Comparison of ENCODE assay signal across 19 cellular contexts in genomic region chr5:151186538-151186937, GRCh38. TPM values are rescaled to one million over a fixed set of nuclear protein-coding genes. Genes with fewer than 3 reads are reported as not detected.
DNase-seq lines count a peak whose midpoint lies in the region; ATAC-seq, FAIRE-seq and TF ChIP-seq lines count a peak whose summit lies in the region.
"Had no signal": no experiment of that assay in that cellular context is flagged by ENCODE, and none has a peak within 500 bp of the region (broad histone marks: within the 10 kb centered on the region; RNA-seq: fewer than 3 reads in every experiment).

No MANE protein-coding gene starts in this region.

- no peak overlapping the region for H3K4me3 ChIP-seq in esophagus muscularis mucosa
- no peak overlapping the region for H3K4me3 ChIP-seq in lower leg skin (ENCODE audit: low read depth, poor library complexity, severe bottlenecking)
- H3K4me3 ChIP-seq: A549 had no signal

- no peak for ATAC-seq in T-cell (replicated peaks in 1 of 4)
- ATAC-seq: A549, PC-3 had no signal

- no peak for FAIRE-seq in D721Med (lab: Jason Lieb, UNC)
- FAIRE-seq: A549, H54 had no signal

- peaks cover 41 to 83% (median 62%) of the 10 kb centered on the region in 4 donors for H3K36me3 ChIP-seq in esophagus muscularis mucosa

- no peak overlapping the region for H3K27ac ChIP-seq in esophagus muscularis mucosa (replicated peaks in 1 of 4)
- H3K27ac ChIP-seq: A549 had no signal

- H3K27me3 Mint-ChIP-seq in activated naive CD8-positive, alpha-beta T cell = no peaks in the 10 kb centered on the region
- no peaks in the 10 kb centered on the region for H3K27me3 Mint-ChIP-seq in activated naive CD8-positive, alpha-beta T cell treated with anti-CD3 and anti-CD28 coated beads for 36 hours
- no peaks in the 10 kb centered on the region for H3K27me3 Mint-ChIP-seq in T-cell
- peaks cover 3% of the 10 kb centered on the region for H3K27me3 Mint-ChIP-seq in chondrocyte (ENCODE audit: low read depth)

- DNase-seq in activated naive CD8-positive, alpha-beta T cell treated with anti-CD3 and anti-CD28 coated beads for 36 hours = no peak
- DNase-seq in T-cell (no peak), esophagus muscularis mucosa (ENCODE audit: extremely low spot score) (peak; percentile 19), chondrocyte (ENCODE audit: low spot score) (no peak), D721Med (ENCODE audit: insufficient read length, low spot score) (no peak), lower leg skin (ENCODE audit: low spot score in 2 of 2) (no peak)
- peak; percentile 5 for DNase-seq in stimulated activated CD8-positive, alpha-beta memory T cell treated with anti-CD3 and anti-CD28 coated beads, Interleukin-4, amount 100 ng/mL, for 48 hours
- DNase-seq: C1 segment of cervical spinal cord, DMS53, HFFc6, KBM-7, NCI-H146, NCI-H2081 treated with DMSO at 0.1 percent for 48 hours, NCI-H510A, NCI-H774, PC-3 had no signal

- H3K27me3 ChIP-seq in esophagus muscularis mucosa = no peaks in the 10 kb centered on the region

- H3K4me3 Mint-ChIP-seq in activated naive CD8-positive, alpha-beta T cell = no peak overlapping the region
- H3K4me3 Mint-ChIP-seq in activated naive CD8-positive, alpha-beta T cell treated with anti-CD3 and anti-CD28 coated beads for 36 hours = no peak overlapping the region
- H3K4me3 Mint-ChIP-seq in T-cell = no peak overlapping the region
- no peak overlapping the region for H3K4me3 Mint-ChIP-seq in chondrocyte (ENCODE audit: unreplicated experiment)
- H3K4me3 Mint-ChIP-seq: HFFc6 had no signal

- H3K4me1 Mint-ChIP-seq in activated naive CD8-positive, alpha-beta T cell (ENCODE audit: low read depth) = peaks cover 38% of the 10 kb centered on the region
- H3K4me1 Mint-ChIP-seq in activated naive CD8-positive, alpha-beta T cell treated with anti-CD3 and anti-CD28 coated beads for 36 hours = peaks cover 21% of the 10 kb centered on the region
- peaks cover 24 to 42% (median 28%) of the 10 kb centered on the region in 3 donors for H3K4me1 Mint-ChIP-seq in T-cell
- peaks cover 2% of the 10 kb centered on the region for H3K4me1 Mint-ChIP-seq in chondrocyte (ENCODE audit: low read depth)

- intact Hi-C loops in esophagus muscularis mucosa (cut with DNase I) (no loop called here), lower leg skin (cut with DNase I; ENCODE audit: low total_unique reads) (no loop called here)

- H3K4me1 ChIP-seq in esophagus muscularis mucosa = peaks cover 0 to 4% (median 0%) of the 10 kb centered on the region in 4 donors
- H3K4me1 ChIP-seq: A549 had no signal

- H3K36me3 Mint-ChIP-seq in activated naive CD8-positive, alpha-beta T cell = peaks cover 36% of the 10 kb centered on the region
- peaks cover 38% of the 10 kb centered on the region for H3K36me3 Mint-ChIP-seq in activated naive CD8-positive, alpha-beta T cell treated with anti-CD3 and anti-CD28 coated beads for 36 hours
- H3K36me3 Mint-ChIP-seq in T-cell (peaks cover 74% of the 10 kb centered on the region), chondrocyte (ENCODE audit: low read depth) (peaks cover 5% of the 10 kb centered on the region)

- CTCF ChIA-PET in T-cell (lab: Charles Lee) = no interaction called here

- 89% methylated on average over 4 of the region's 4 CpGs for WGBS in esophagus muscularis mucosa
- 84 to 88% methylated on average over 4 of the region's 4 CpGs for WGBS in lower leg skin, 2 donors

- no peak for TF ChIP-seq CTCF in esophagus muscularis mucosa (IDR thresholded peaks at IDR 0.05)
- no peak for TF ChIP-seq CTCF in chondrocyte (IDR thresholded peaks at IDR 0.05)
- TF ChIP-seq CTCF in D721Med (IDR thresholded peaks at IDR 0.05; ENCODE audit: insufficient read depth, missing control alignments) = no peak
- TF ChIP-seq CTCF in lower leg skin (IDR thresholded peaks at IDR 0.05) = no peak

- no peaks in the 10 kb centered on the region for H3K9me3 ChIP-seq in esophagus muscularis mucosa

- no peak for TF ChIP-seq EP300 in esophagus muscularis mucosa (IDR thresholded peaks at IDR 0.05)

- TF ChIP-seq POLR2A in esophagus muscularis mucosa (IDR thresholded peaks at IDR 0.05; ENCODE audit: low read depth) (no peak), lower leg skin (IDR thresholded peaks at IDR 0.05) (no peak)

- H3K9me3 Mint-ChIP-seq in activated naive CD8-positive, alpha-beta T cell (ENCODE audit: low read depth) = peaks cover 8% of the 10 kb centered on the region
- peaks cover 22% of the 10 kb centered on the region for H3K9me3 Mint-ChIP-seq in activated naive CD8-positive, alpha-beta T cell treated with anti-CD3 and anti-CD28 coated beads for 36 hours
- peaks cover 4 to 20% (median 12%) of the 10 kb centered on the region in 3 donors for H3K9me3 Mint-ChIP-seq in T-cell
- H3K9me3 Mint-ChIP-seq in chondrocyte (ENCODE audit: low read depth) = peaks cover 22% of the 10 kb centered on the region

- POLR2A ChIA-PET in T-cell (lab: Charles Lee) = no interaction called here

- peak overlapping the region; percentile 64 for H3K27ac Mint-ChIP-seq in activated naive CD8-positive, alpha-beta T cell
- H3K27ac Mint-ChIP-seq in activated naive CD8-positive, alpha-beta T cell treated with anti-CD3 and anti-CD28 coated beads for 36 hours = no peak overlapping the region
- peak overlapping the region; percentile 53 to 68 for H3K27ac Mint-ChIP-seq in T-cell
- H3K27ac Mint-ChIP-seq in chondrocyte (ENCODE audit: unreplicated experiment) = no peak overlapping the region
- H3K27ac Mint-ChIP-seq: HFFc6 had no signal

RNA-seq across cellular contexts. Expression of gene ANXA6, which starts 29.0 kb away (rescaled TPM):
- total RNA-seq in activated naive CD8-positive, alpha-beta T cell treated with anti-CD3 and anti-CD28 coated beads for 36 hours = 100 to 1,000 TPM; 407 to 417 TPM
- total RNA-seq in T-cell (100 to 1,000 TPM; 266 to 395 (median 345) TPM), esophagus muscularis mucosa (100 to 1,000 TPM; 232 to 442 (median 374) TPM), chondrocyte (333 to 456 TPM (median 450 TPM) in 3 replicates), lower leg skin (10 to 100 TPM; 34.2 to 68.4 (median 43.3) TPM)

RNA-seq across cellular contexts. Expression of gene CCDC69, which starts 37.4 kb away (rescaled TPM):
- 10 to 100 TPM; 27.5 to 29.6 TPM for total RNA-seq in activated naive CD8-positive, alpha-beta T cell treated with anti-CD3 and anti-CD28 coated beads for 36 hours
- total RNA-seq in T-cell (100 to 1,000 TPM in 1 of 5 donors, 10 to 100 TPM in 4; 86.3 to 112 (median 93.5) TPM), esophagus muscularis mucosa (100 to 1,000 TPM; 217 to 341 (median 285) TPM), chondrocyte (1.2 to 1.5 TPM (median 1.3 TPM) in 3 replicates), lower leg skin (10 to 100 TPM; 21.4 to 33.3 (median 24.2) TPM)

Comparison
In these comparisons a context has a peak if more than half of its experiments do, and no peak if none do; other contexts are left out.
1. H3K27ac Mint-ChIP-seq: peak in activated naive CD8-positive, alpha-beta T cell (single experiment) and T-cell (2 of 2); none in activated naive CD8-positive, alpha-beta T cell treated with anti-CD3 and anti-CD28 coated beads for 36 hours (single experiment) and chondrocyte (single experiment).
2. DNase-seq: peak in esophagus muscularis mucosa (single experiment) and stimulated activated CD8-positive, alpha-beta memory T cell treated with anti-CD3 and anti-CD28 coated beads, Interleukin-4, amount 100 ng/mL, for 48 hours (single experiment); none in activated naive CD8-positive, alpha-beta T cell treated with anti-CD3 and anti-CD28 coated beads for 36 hours (single experiment), T-cell (0 of 34), chondrocyte (single experiment), D721Med (single experiment) and lower leg skin (0 of 2).